1 cellular context compared by ENCODE assay signal in genomic region chr1:40059960-40060337, GRCh38.
A peak's percentile ranks its signal among the peaks of the same experiment; 100 is the strongest.
TF ChIP-seq lines count a peak whose summit lies in the region.

No MANE protein-coding gene starts in this region.

TF ChIP-seq in GM12878, 131 proteins besides CTCF, POLR2A, EP300 and RAD21:
- TF ChIP-seq ZNF592 (IDR thresholded peaks at IDR 0.05): peak; percentile 22; the same call in 1 of the 2 replicates
- no peak for TF ChIP-seq EGR1 (IDR thresholded peaks at IDR 0.05; ENCODE audit: borderline replicate concordance in 1 of 2, low read depth in 2 of 2, low read length in 2 of 2)
